Comparison of ENCODE assay signal across 19 cellular contexts in genomic region chr5:151465476-151465875, GRCh38.
"Had no signal": no experiment of that assay in that cellular context is flagged by ENCODE, and none has a peak within 500 bp of the region (broad histone marks: within the 10 kb centered on the region; RNA-seq: fewer than 3 reads in every experiment).

No MANE protein-coding gene starts in this region.

- H3K4me1 ChIP-seq: ascending aorta, body of pancreas had no signal

- H3K27me3 Mint-ChIP-seq: activated CD4-positive, alpha-beta memory T cell treated with anti-CD3 and anti-CD28 coated beads, Interleukin-2, amount 10 ng/mL, durations not matched to agents 7 days and 5 days; activated CD4-positive, alpha-beta T cell treated with anti-CD3 and anti-CD28 coated beads for 36 hours; activated naive CD4-positive, alpha-beta T cell treated with anti-CD3 and anti-CD28 coated beads, Interleukin-2, amount 10 ng/mL, durations not matched to agents 7 days and 5 days; central memory CD8-positive, alpha-beta T cell; T-cell had no signal

- H3K27ac Mint-ChIP-seq: activated CD4-positive, alpha-beta memory T cell treated with anti-CD3 and anti-CD28 coated beads, Interleukin-2, amount 10 ng/mL, durations not matched to agents 7 days and 5 days; activated CD4-positive, alpha-beta T cell treated with anti-CD3 and anti-CD28 coated beads for 36 hours; activated naive CD4-positive, alpha-beta T cell treated with anti-CD3 and anti-CD28 coated beads, Interleukin-2, amount 10 ng/mL, durations not matched to agents 7 days and 5 days; activated T-helper 1 cell treated with anti-CD3 and anti-CD28 coated beads, Interleukin-12 subunit alpha, Interleukin-12 subunit beta, Interleukin-2, Interleukin-4 antibody, amounts not matched to agents 30 ng/mL and 10 ng/mL and 1 ng/mL, durations not matched to agents 14 hours and 24 hours and 36 hours; T-cell had no signal

- DNase-seq: activated CD4-positive, alpha-beta memory T cell treated with anti-CD3 and anti-CD28 coated beads, Interleukin-2, amount 10 ng/mL, durations not matched to agents 7 days and 5 days; activated CD4-positive, alpha-beta T cell treated with anti-CD3 and anti-CD28 coated beads for 36 hours; activated CD4-positive, alpha-beta T cell treated with anti-CD3 and anti-CD28 coated beads, Interleukin-2, amount 50 U/mL, for 1 hour; activated CD8-positive, alpha-beta memory T cell treated with anti-CD3 and anti-CD28 coated beads, Interleukin-2, amount 50 U/mL, for 4 hours; activated gamma-delta T cell treated with Interleukin-2 at 50 U/mL for 16 hours; activated naive CD4-positive, alpha-beta T cell treated with anti-CD3 and anti-CD28 coated beads, Interleukin-2, amount 10 ng/mL, durations not matched to agents 7 days and 5 days; body of pancreas; Karpas-422; NCI-H1048; NCI-H146; NCI-H187 treated with DMSO at 0.1 percent for 48 hours; NCI-H2081 treated with DMSO at 0.1 percent for 48 hours; NCI-H446; NCI-H524; T-cell had no signal

- ATAC-seq: activated CD4-positive, alpha-beta T cell treated with anti-CD3 and anti-CD28 coated beads for 36 hours; body of pancreas; T-cell had no signal

- H3K9me3 ChIP-seq: ascending aorta, body of pancreas had no signal

- H3K27ac ChIP-seq: ascending aorta, body of pancreas, SK-N-MC had no signal

- H3K4me3 ChIP-seq: ascending aorta, body of pancreas, SK-N-MC had no signal

- H3K9me3 Mint-ChIP-seq: activated CD4-positive, alpha-beta memory T cell treated with anti-CD3 and anti-CD28 coated beads, Interleukin-2, amount 10 ng/mL, durations not matched to agents 7 days and 5 days; activated naive CD4-positive, alpha-beta T cell treated with anti-CD3 and anti-CD28 coated beads, Interleukin-2, amount 10 ng/mL, durations not matched to agents 7 days and 5 days; activated T-helper 1 cell treated with anti-CD3 and anti-CD28 coated beads, Interleukin-12 subunit alpha, Interleukin-12 subunit beta, Interleukin-2, Interleukin-4 antibody, amounts not matched to agents 30 ng/mL and 10 ng/mL and 1 ng/mL, durations not matched to agents 14 hours and 24 hours and 36 hours; central memory CD8-positive, alpha-beta T cell; T-cell had no signal

- H3K4me3 Mint-ChIP-seq: activated CD4-positive, alpha-beta memory T cell treated with anti-CD3 and anti-CD28 coated beads, Interleukin-2, amount 10 ng/mL, durations not matched to agents 7 days and 5 days; activated CD4-positive, alpha-beta T cell treated with anti-CD3 and anti-CD28 coated beads for 36 hours; activated naive CD4-positive, alpha-beta T cell treated with anti-CD3 and anti-CD28 coated beads, Interleukin-2, amount 10 ng/mL, durations not matched to agents 7 days and 5 days; activated T-helper 1 cell treated with anti-CD3 and anti-CD28 coated beads, Interleukin-12 subunit alpha, Interleukin-12 subunit beta, Interleukin-2, Interleukin-4 antibody, amounts not matched to agents 30 ng/mL and 10 ng/mL and 1 ng/mL, durations not matched to agents 14 hours and 24 hours and 36 hours; central memory CD8-positive, alpha-beta T cell; T-cell had no signal

- H3K4me1 Mint-ChIP-seq: activated CD4-positive, alpha-beta T cell treated with anti-CD3 and anti-CD28 coated beads for 36 hours; activated naive CD4-positive, alpha-beta T cell treated with anti-CD3 and anti-CD28 coated beads, Interleukin-2, amount 10 ng/mL, durations not matched to agents 7 days and 5 days; central memory CD8-positive, alpha-beta T cell; T-cell had no signal

- H3K27me3 ChIP-seq: ascending aorta, body of pancreas had no signal
